In the genomic region with DNA sequence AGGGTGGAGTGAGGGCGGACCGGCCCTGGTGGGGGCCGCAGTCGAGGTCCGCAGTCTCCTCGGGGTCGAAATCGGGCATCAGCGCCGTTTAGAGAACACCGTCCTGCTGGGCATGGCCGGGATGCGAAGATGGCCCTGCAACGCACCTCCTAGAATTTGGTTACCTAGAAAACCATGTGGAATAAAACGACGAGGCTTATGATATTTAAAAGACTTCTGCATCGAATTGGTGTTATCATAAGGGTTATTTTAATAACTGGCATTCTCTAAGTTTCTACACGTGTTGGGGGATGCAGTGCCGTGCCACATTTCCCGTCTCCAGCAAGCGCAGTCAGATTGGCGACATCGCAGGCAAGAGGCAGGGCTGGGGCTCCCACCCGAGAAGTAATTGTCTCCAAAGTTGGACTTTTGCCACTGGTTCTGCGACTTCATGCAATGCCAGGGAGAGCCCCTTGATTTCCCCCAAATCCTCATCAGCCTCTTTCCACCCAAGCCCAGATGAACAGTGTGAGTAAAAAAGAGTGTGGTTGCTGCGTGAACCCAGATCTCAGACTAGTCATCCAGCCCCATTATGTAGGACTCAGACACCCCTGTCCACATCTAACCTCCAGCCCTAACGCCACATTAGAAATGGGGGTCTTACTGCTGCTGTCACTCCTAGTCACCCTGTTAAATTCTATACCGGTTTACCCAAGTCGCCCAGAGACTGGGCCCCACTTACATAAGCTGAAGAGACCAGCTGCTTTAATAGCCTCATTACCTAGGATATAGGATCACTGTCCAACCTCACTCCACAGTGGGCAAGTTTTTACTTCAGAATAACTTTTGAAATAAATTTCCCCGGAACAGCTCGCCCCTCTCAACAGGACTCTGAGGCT, we compare ENCODE assay signal across 8 cellular contexts. TPM values are rescaled to one million over a fixed set of nuclear protein-coding genes. Genes with fewer than 3 reads are reported as not detected.
DNase-seq lines count a peak whose midpoint lies in the region; ATAC-seq and TF ChIP-seq lines count a peak whose summit lies in the region.

No MANE protein-coding gene starts in this region.

- H3K27me3 ChIP-seq in mucosa of rectum (ENCODE audit: control insufficient read depth in 2 of 2, insufficient read depth in 2 of 2, low read length in 2 of 2) (no peaks in the 10 kb centered on the region), thyroid gland (no peaks in the 10 kb centered on the region)

- peak overlapping the region; percentile 81 for H3K27ac Mint-ChIP-seq in T-helper 2 cell treated with Interferon-gamma antibody and Interleukin-4, amounts not matched to agents 5 μg/mL and 100 μg/mL, for 36 hours
- peak overlapping the region; percentile 90 for H3K27ac Mint-ChIP-seq in dendritic cell treated with granulocyte-macrophage colony-stimulating factor and Interleukin-4, amounts not matched to agents 40 ng/mL and 50 ng/mL, for 4 days

- intact Hi-C loops in dendritic cell treated with granulocyte-macrophage colony-stimulating factor and Interleukin-4, amounts not matched to agents 40 ng/mL and 50 ng/mL, for 4 days (cut with micrococcal nuclease), result loop anchor here (5.0 kb wide), 2 partner anchors 217 to 352 kb away; a partner anchor contains a TSS
- intact Hi-C loops in thyroid gland (cut with DNase I), result loop anchor here (5.0 kb wide), 1 partner anchor 352 kb away; a partner anchor contains a TSS

- TF ChIP-seq POLR2A in thyroid gland (IDR thresholded peaks at IDR 0.05), result no peak

- H3K27ac ChIP-seq in mucosa of rectum (ENCODE audit: low read depth in 2 of 2, low read length in 2 of 2), result peak overlapping the region; percentile 99 to 100
- peak overlapping the region; percentile 98 to 100 (median 98) for H3K27ac ChIP-seq in thyroid gland

- H3K9me3 ChIP-seq in mucosa of rectum (ENCODE audit: control insufficient read depth in 2 of 2, low read length in 2 of 2), result no peaks in the 10 kb centered on the region
- H3K9me3 ChIP-seq in thyroid gland, result no peaks in the 10 kb centered on the region

- peaks cover 31 to 32% of the 10 kb centered on the region in 2 donors for H3K4me1 ChIP-seq in mucosa of rectum (ENCODE audit: control insufficient read depth in 2 of 2, insufficient read depth in 2 of 2, low read length in 2 of 2)
- peaks cover 32 to 33% of the 10 kb centered on the region in 2 donors for H3K4me1 ChIP-seq in thyroid gland

- H3K4me1 Mint-ChIP-seq in T-helper 2 cell treated with Interferon-gamma antibody and Interleukin-4, amounts not matched to agents 5 μg/mL and 100 μg/mL, for 36 hours (ENCODE audit: low read depth), result peaks cover 30% of the 10 kb centered on the region
- H3K4me1 Mint-ChIP-seq in dendritic cell treated with granulocyte-macrophage colony-stimulating factor and Interleukin-4, amounts not matched to agents 40 ng/mL and 50 ng/mL, for 4 days (ENCODE audit: low read depth), result peaks cover 48% of the 10 kb centered on the region

- H3K4me3 ChIP-seq in mucosa of rectum (ENCODE audit: low read length in 2 of 2), result peak overlapping the region; percentile 79 to 90
- peak overlapping the region; percentile 57 to 95 (median 91) for H3K4me3 ChIP-seq in thyroid gland (replicated peaks in 1 of 3)

- no peaks in the 10 kb centered on the region for H3K36me3 Mint-ChIP-seq in T-helper 2 cell treated with Interferon-gamma antibody and Interleukin-4, amounts not matched to agents 5 μg/mL and 100 μg/mL, for 36 hours (ENCODE audit: low read depth)
- H3K36me3 Mint-ChIP-seq in dendritic cell treated with granulocyte-macrophage colony-stimulating factor and Interleukin-4, amounts not matched to agents 40 ng/mL and 50 ng/mL, for 4 days (ENCODE audit: low read depth), result no peaks in the 10 kb centered on the region

- WGBS in thyroid gland, 2 donors, result 21 to 27% methylated on average over 23 to 27 of the region's 31 CpGs

- H3K36me3 ChIP-seq in mucosa of rectum (ENCODE audit: control insufficient read depth in 2 of 2, insufficient read depth in 2 of 2, low read length in 2 of 2) (no peaks in the 10 kb centered on the region), thyroid gland (no peaks in the 10 kb centered on the region)

- no peak for ATAC-seq in GM19351 (IDR thresholded peaks at IDR 0.05; ENCODE audit: unreplicated experiment)

- DNase-seq in NCI-H146 treated with DMSO at 0.1 percent for 48 hours (lab: John Stamatoyannopoulos, UW; ENCODE audit: unreplicated experiment), result peak; percentile 61
- no peak for DNase-seq in NCI-H146 (lab: John Stamatoyannopoulos, UW)
- DNase-seq in T-helper 2 cell treated with Interferon-gamma antibody and Interleukin-4, amounts not matched to agents 5 μg/mL and 100 μg/mL, for 36 hours (ENCODE audit: low spot score), result no peak
- DNase-seq in thyroid gland, result peak; percentile 34 to 43
- DNase-seq in GF-D8 (lab: John Stamatoyannopoulos, UW), result no peak

- H3K9ac ChIP-seq in mucosa of rectum (ENCODE audit: low read depth in 1 of 2, low read length in 2 of 2), result peak overlapping the region; percentile 99 to 100

- H3K27me3 Mint-ChIP-seq in T-helper 2 cell treated with Interferon-gamma antibody and Interleukin-4, amounts not matched to agents 5 μg/mL and 100 μg/mL, for 36 hours (ENCODE audit: low read depth), result peaks cover 7% of the 10 kb centered on the region
- H3K27me3 Mint-ChIP-seq in dendritic cell treated with granulocyte-macrophage colony-stimulating factor and Interleukin-4, amounts not matched to agents 40 ng/mL and 50 ng/mL, for 4 days, result peaks cover 12% of the 10 kb centered on the region

- peak overlapping the region; percentile 83 for H3K4me3 Mint-ChIP-seq in T-helper 2 cell treated with Interferon-gamma antibody and Interleukin-4, amounts not matched to agents 5 μg/mL and 100 μg/mL, for 36 hours
- peak overlapping the region; percentile 82 for H3K4me3 Mint-ChIP-seq in dendritic cell treated with granulocyte-macrophage colony-stimulating factor and Interleukin-4, amounts not matched to agents 40 ng/mL and 50 ng/mL, for 4 days

- H3K9me3 Mint-ChIP-seq in T-helper 2 cell treated with Interferon-gamma antibody and Interleukin-4, amounts not matched to agents 5 μg/mL and 100 μg/mL, for 36 hours, result no peaks in the 10 kb centered on the region
- H3K9me3 Mint-ChIP-seq in dendritic cell treated with granulocyte-macrophage colony-stimulating factor and Interleukin-4, amounts not matched to agents 40 ng/mL and 50 ng/mL, for 4 days, result no peaks in the 10 kb centered on the region

- TF ChIP-seq CTCF in thyroid gland (IDR thresholded peaks at IDR 0.05), result no peak

RNA-seq across cellular contexts. Expression of a gene that starts 0.6 kb away (rescaled TPM):
- 10 to 100 TPM; 23.1 to 34.2 (median 27.4) TPM for total RNA-seq in thyroid gland

RNA-seq across cellular contexts. Expression of a gene that starts 40.4 kb away (rescaled TPM):
- total RNA-seq in thyroid gland, result not detected

RNA-seq across cellular contexts. Expression of a gene that starts 57.2 kb away (rescaled TPM):
- under 1 TPM in 1 of 4 donors, not detected in 3; 0.40 TPM for total RNA-seq in thyroid gland

Comparison
In these comparisons a context has a peak if more than half of its experiments do, and no peak if none do; other contexts are left out.
1. DNase-seq: peak in NCI-H146 treated with DMSO at 0.1 percent for 48 hours (single experiment) and thyroid gland (2 of 2); none in NCI-H146 (single experiment), T-helper 2 cell treated with Interferon-gamma antibody and Interleukin-4, amounts not matched to agents 5 μg/mL and 100 μg/mL, for 36 hours (single experiment) and GF-D8 (single experiment).